Comparison of ENCODE assay signal across 33 cellular contexts in the genomic region with DNA sequence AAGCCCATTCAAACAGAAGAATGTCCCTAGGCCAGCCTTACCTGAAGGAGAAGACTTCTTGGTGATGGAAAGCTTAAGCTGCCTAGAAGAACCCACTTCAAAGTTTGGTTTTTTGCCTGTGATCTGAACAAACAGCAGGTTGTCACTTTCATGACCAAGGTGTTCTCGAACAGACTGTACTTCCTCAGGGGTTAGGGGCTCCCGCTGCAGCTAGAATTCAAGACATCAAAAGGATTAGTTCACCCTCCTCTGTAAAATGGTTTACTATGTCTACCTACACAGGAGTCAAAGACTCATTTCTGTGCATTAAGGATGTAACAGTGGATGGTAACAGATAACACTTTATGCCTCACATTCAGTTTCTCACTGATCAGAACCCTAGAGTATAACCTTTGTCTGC. TPM values are rescaled to one million over a fixed set of nuclear protein-coding genes. Genes with fewer than 3 reads are reported as not detected.
"Had no signal": no experiment of that assay in that cellular context is flagged by ENCODE, and none has a peak within 500 bp of the region (broad histone marks: within the 10 kb centered on the region; RNA-seq: fewer than 3 reads in every experiment).

No MANE protein-coding gene starts in this region.

- H3K4me3 Mint-ChIP-seq: activated CD4-positive, alpha-beta memory T cell treated with anti-CD3 and anti-CD28 coated beads for 36 hours; activated CD4-positive, alpha-beta T cell treated with anti-CD3 and anti-CD28 coated beads, Interleukin-2, amount 10 ng/mL, durations not matched to agents 24 days and 14 days; activated T-helper 17 cell treated with anti-CD3 and anti-CD28 coated beads, Interleukin-2, amount 50 U/mL, for 72 hours; immature natural killer cell; natural killer cell; neural progenitor cell; stimulated activated naive B cell treated with anti-CD40 and anti-IgM and Interleukin-4, amounts not matched to agents 10 μg/mL and 1 μg/mL and 100 μg/mL, for 72 hours; T-helper 1 cell treated with Interleukin-12 subunit alpha and Interleukin-12 subunit beta and Interleukin-4 antibody, amounts not matched to agents 30 μg/mL and 1 μg/mL, for 36 hours had no signal

- H3K27ac ChIP-seq: adrenal gland, body of pancreas, esophagus muscularis mucosa, foreskin keratinocyte, heart left ventricle, neural progenitor cell, parathyroid adenoma, psoas muscle, sigmoid colon, transverse colon, VCaP had no signal

- H3K4me1 ChIP-seq: adrenal gland, esophagus muscularis mucosa, foreskin keratinocyte, heart left ventricle, neural progenitor cell, parathyroid adenoma, psoas muscle, sigmoid colon, transverse colon had no signal

- H3K4me2 ChIP-seq: neural progenitor cell had no signal

- H3K9me3 ChIP-seq: adrenal gland, body of pancreas, esophagus muscularis mucosa, heart left ventricle, psoas muscle, sigmoid colon, transverse colon had no signal

- H3K27me3 Mint-ChIP-seq: activated CD4-positive, alpha-beta memory T cell treated with anti-CD3 and anti-CD28 coated beads for 36 hours; activated CD4-positive, alpha-beta T cell treated with anti-CD3 and anti-CD28 coated beads, Interleukin-2, amount 10 ng/mL, durations not matched to agents 24 days and 14 days; activated T-helper 17 cell treated with anti-CD3 and anti-CD28 coated beads, Interleukin-2, amount 50 U/mL, for 72 hours; stimulated activated naive B cell treated with anti-CD40 and anti-IgM and Interleukin-4, amounts not matched to agents 10 μg/mL and 1 μg/mL and 100 μg/mL, for 72 hours had no signal

- DNase-seq: activated CD4-positive, alpha-beta memory T cell treated with anti-CD3 and anti-CD28 coated beads for 36 hours; activated CD4-positive, alpha-beta T cell treated with anti-CD3 and anti-CD28 coated beads, Interleukin-2, amount 10 ng/mL, durations not matched to agents 24 days and 14 days; activated gamma-delta T cell treated with Interleukin-2 at 50 U/mL for 16 hours; adrenal gland; aorta; body of pancreas; dermis blood vessel endothelial cell; effector CD4-positive, alpha-beta T cell; foreskin keratinocyte; heart left ventricle; hypothalamus; immature natural killer cell; midbrain; natural killer cell; occipital lobe; psoas muscle; sigmoid colon; small intestine; stimulated activated CD4-positive, alpha-beta T cell treated with anti-CD3 and anti-CD28 coated beads, Interleukin-2, amount 100 ng/mL, for 24 hours; stimulated activated naive B cell treated with anti-CD40 and anti-IgM and Interleukin-4, amounts not matched to agents 10 μg/mL and 1 μg/mL and 100 μg/mL, for 72 hours; T-helper 9 cell; transverse colon had no signal

- H3K9me3 Mint-ChIP-seq: activated CD4-positive, alpha-beta memory T cell treated with anti-CD3 and anti-CD28 coated beads for 36 hours; activated CD4-positive, alpha-beta T cell treated with anti-CD3 and anti-CD28 coated beads, Interleukin-2, amount 10 ng/mL, durations not matched to agents 24 days and 14 days; activated T-helper 17 cell treated with anti-CD3 and anti-CD28 coated beads, Interleukin-2, amount 50 U/mL, for 72 hours; natural killer cell; neural progenitor cell; stimulated activated naive B cell treated with anti-CD40 and anti-IgM and Interleukin-4, amounts not matched to agents 10 μg/mL and 1 μg/mL and 100 μg/mL, for 72 hours; T-helper 1 cell treated with Interleukin-12 subunit alpha and Interleukin-12 subunit beta and Interleukin-4 antibody, amounts not matched to agents 30 μg/mL and 1 μg/mL, for 36 hours had no signal

- ATAC-seq: activated T-helper 17 cell treated with anti-CD3 and anti-CD28 coated beads, Interleukin-2, amount 50 U/mL, for 72 hours; body of pancreas; foreskin keratinocyte; heart left ventricle; natural killer cell; psoas muscle; stimulated activated naive B cell treated with anti-CD40 and anti-IgM and Interleukin-4, amounts not matched to agents 10 μg/mL and 1 μg/mL and 100 μg/mL, for 72 hours had no signal

- H3K9ac ChIP-seq: neural progenitor cell, parathyroid adenoma had no signal

- H3K4me3 ChIP-seq: adrenal gland, body of pancreas, esophagus muscularis mucosa, heart left ventricle, neural progenitor cell, psoas muscle, sigmoid colon, transverse colon had no signal

- H3K79me2 ChIP-seq: parathyroid adenoma had no signal

- FAIRE-seq: colon, small intestine, TTC549 had no signal

- H3K4me1 Mint-ChIP-seq: activated CD4-positive, alpha-beta T cell treated with anti-CD3 and anti-CD28 coated beads, Interleukin-2, amount 10 ng/mL, durations not matched to agents 24 days and 14 days; activated T-helper 17 cell treated with anti-CD3 and anti-CD28 coated beads, Interleukin-2, amount 50 U/mL, for 72 hours; immature natural killer cell; natural killer cell; neural progenitor cell; stimulated activated naive B cell treated with anti-CD40 and anti-IgM and Interleukin-4, amounts not matched to agents 10 μg/mL and 1 μg/mL and 100 μg/mL, for 72 hours had no signal

- H2AFZ ChIP-seq: neural progenitor cell, parathyroid adenoma had no signal

- H3K27me3 ChIP-seq: adrenal gland, body of pancreas, esophagus muscularis mucosa, foreskin keratinocyte, heart left ventricle, neural progenitor cell, sigmoid colon, transverse colon had no signal

RNA-seq across cellular contexts. Expression of a gene that starts 29.4 kb away (rescaled TPM):
- total RNA-seq: activated CD4-positive, alpha-beta T cell treated with anti-CD3 and anti-CD28 coated beads, Interleukin-2, amount 10 ng/mL, durations not matched to agents 24 days and 14 days; adrenal gland; body of pancreas; dermis blood vessel endothelial cell; esophagus muscularis mucosa; foreskin keratinocyte; kidney epithelial cell; natural killer cell; occipital lobe; psoas muscle; sigmoid colon; temporal lobe; urinary bladder had no signal
- polyA plus RNA-seq: adrenal gland, aorta, foreskin keratinocyte, immature natural killer cell, urinary bladder had no signal
